Comparison of ENCODE assay signal across 15 cellular contexts in the genomic region with DNA sequence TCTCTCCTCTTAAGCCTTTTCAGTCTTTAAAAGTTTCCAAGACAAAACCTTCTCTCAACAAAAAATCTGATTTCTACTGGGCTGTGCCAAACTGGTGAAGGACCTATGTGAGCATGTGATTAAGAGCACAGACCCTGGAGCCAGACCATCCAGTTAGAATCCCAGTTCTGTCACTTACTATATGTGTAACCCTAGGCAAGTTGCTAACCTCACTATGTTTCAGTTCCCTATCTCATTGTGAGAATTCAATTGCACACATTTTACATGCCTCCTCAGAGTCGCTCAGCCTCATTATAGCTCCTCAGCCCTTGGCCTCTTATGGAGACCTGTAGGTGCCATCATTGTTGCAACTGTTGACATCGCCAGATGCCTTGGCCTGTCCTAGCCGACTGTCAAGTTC. TPM values are rescaled to one million over a fixed set of nuclear protein-coding genes. Genes with fewer than 3 reads are reported as not detected.
DNase-seq lines count a peak whose midpoint lies in the region; ATAC-seq and TF ChIP-seq lines count a peak whose summit lies in the region.
"Had no signal": no experiment of that assay in that cellular context is flagged by ENCODE, and none has a peak within 500 bp of the region (broad histone marks: within the 10 kb centered on the region; RNA-seq: fewer than 3 reads in every experiment).

No MANE protein-coding gene starts in this region.

- no peaks in the 10 kb centered on the region for H3K79me2 ChIP-seq in Karpas-422 (ENCODE audit: low read length)

- no peaks in the 10 kb centered on the region for H4K20me1 ChIP-seq in Karpas-422 (ENCODE audit: insufficient read depth, low read depth, low read length)

- H3K27me3 ChIP-seq in Karpas-422 (ENCODE audit: low read length), result no peaks in the 10 kb centered on the region
- H3K27me3 ChIP-seq: upper lobe of right lung had no signal

- no peaks in the 10 kb centered on the region for H3K9me2 ChIP-seq in Karpas-422 (replicated peaks; ENCODE audit: insufficient read depth, low read length)

- no peaks in the 10 kb centered on the region for H3K9me3 ChIP-seq in Karpas-422 (ENCODE audit: low read length)
- H3K9me3 ChIP-seq: upper lobe of right lung had no signal

- TF ChIP-seq CTCF in GM13976 (IDR thresholded peaks at IDR 0.05; ENCODE audit: borderline replicate concordance, control extremely low read depth, extremely low read depth, insufficient read depth, missing control alignments), result no peak

- H3K4me3 ChIP-seq in Karpas-422 (ENCODE audit: low read length), result no peak overlapping the region
- H3K4me3 ChIP-seq: upper lobe of right lung had no signal

- H3K9ac ChIP-seq in Karpas-422 (ENCODE audit: low read length), result no peak overlapping the region

- no peak overlapping the region for H3K27ac ChIP-seq in Karpas-422 (ENCODE audit: low read length)
- H3K27ac ChIP-seq: HL-60, upper lobe of right lung had no signal

- no peaks in the 10 kb centered on the region for H3K4me1 ChIP-seq in Karpas-422 (ENCODE audit: low read length)
- H3K4me1 ChIP-seq: upper lobe of right lung had no signal

- DNase-seq in GM13976 (ENCODE audit: low spot score) (peak; percentile 12), MV-4-11 (lab: John Stamatoyannopoulos, UW) (peak; percentile 57), Kasumi-1 (lab: John Stamatoyannopoulos, UW) (no peak), NCI-H82 (lab: John Stamatoyannopoulos, UW) (no peak), kidney glomerular epithelial cell (lab: John Stamatoyannopoulos, UW) (no peak), Karpas-422 (no peak)
- DNase-seq: head of caudate nucleus, left ventricle myocardium superior, NCI-H526, small intestine, upper lobe of right lung had no signal

- H3K36me3 ChIP-seq in Karpas-422 (ENCODE audit: insufficient read depth, low read length), result no peaks in the 10 kb centered on the region
- H3K36me3 ChIP-seq: upper lobe of right lung had no signal

- no peak overlapping the region for H3K4me2 ChIP-seq in Karpas-422 (ENCODE audit: low read depth, low read length, poor library complexity, severe bottlenecking)

- ATAC-seq in GM19455 (IDR thresholded peaks at IDR 0.05; ENCODE audit: unreplicated experiment) (peak; percentile 83), HG02852 (IDR thresholded peaks at IDR 0.05; ENCODE audit: unreplicated experiment) (peak; percentile 96)
- ATAC-seq: upper lobe of right lung had no signal

- in situ Hi-C loops in GM13976 (cut with MboI; ENCODE audit: low sequenced_read_pairs, unreplicated experiment), result no loop called here

- H2AFZ ChIP-seq in Karpas-422 (ENCODE audit: low read length), result no peak overlapping the region

RNA-seq across cellular contexts. Expression of gene VEGFD, which starts 54.1 kb away (rescaled TPM):
- total RNA-seq in Karpas-422 (2014; rRNA removed; shearing (Covaris generic); ENCODE audit: low replicate concordance), result not detected in 2 replicates
- total RNA-seq: activated T-helper 2 cell treated with anti-CD3 and anti-CD28 coated beads, Interferon-gamma antibody, Interleukin-2, Interleukin-4, amounts not matched to agents 10 μg/mL and 5 μg/mL and 100 μg/mL, durations not matched to agents 14 hours and 24 hours and 36 hours had no signal

RNA-seq across cellular contexts. Expression of gene PIR, which starts 54.8 kb away (rescaled TPM):
- total RNA-seq in Karpas-422 (2014; rRNA removed; shearing (Covaris generic); ENCODE audit: low replicate concordance), result 0.72 TPM in 1 of 2 replicates, not detected in the other

Comparison
In these comparisons a context has a peak if more than half of its experiments do, and no peak if none do; other contexts are left out.
1. DNase-seq: peak in GM13976 (single experiment) and MV-4-11 (single experiment); none in Kasumi-1 (0 of 2), NCI-H82 (single experiment), kidney glomerular epithelial cell (single experiment) and Karpas-422 (single experiment).